ENCODE assay signal across 16 cellular contexts in the genomic region with DNA sequence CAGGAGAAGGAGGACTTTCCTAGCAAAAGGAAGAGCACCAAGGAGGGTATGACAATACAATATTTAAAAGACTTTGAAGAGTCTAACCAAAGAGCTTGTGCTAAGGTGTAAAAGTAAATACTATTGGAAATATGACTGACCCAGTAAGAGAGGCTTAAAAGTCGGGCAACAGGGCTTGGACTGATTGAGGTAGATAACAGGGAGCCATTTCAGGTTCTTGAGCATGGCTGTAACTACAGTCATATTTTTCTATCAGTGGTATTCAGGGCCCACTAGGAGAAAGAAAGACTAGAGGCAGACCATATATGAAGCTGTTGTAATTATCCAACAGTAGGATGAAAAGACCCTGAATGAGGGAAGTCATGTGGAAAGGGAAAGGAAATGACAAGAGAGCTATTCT.
DNase-seq lines count a peak whose midpoint lies in the region; ATAC-seq, FAIRE-seq and TF ChIP-seq lines count a peak whose summit lies in the region.
"Had no signal": no experiment of that assay in that cellular context is flagged by ENCODE, and none has a peak within 500 bp of the region (broad histone marks: within the 10 kb centered on the region; RNA-seq: fewer than 3 reads in every experiment).

No MANE protein-coding gene starts in this region.

- 90 to 100% methylated on average over 1 of the region's 1 CpG for WGBS in endodermal cell (ENCODE audit: insufficient coverage in 1 of 2, insufficient read length in 1 of 2), 2 experiments

- peaks cover 23% of the 10 kb centered on the region for H3K4me1 Mint-ChIP-seq in T-helper 1 cell treated with Interleukin-12 subunit alpha and Interleukin-12 subunit beta and Interleukin-4 antibody, amounts not matched to agents 30 μg/mL and 1 μg/mL, for 36 hours (ENCODE audit: low read depth)
- H3K4me1 Mint-ChIP-seq in activated T-helper 17 cell treated with anti-CD3 and anti-CD28 coated beads, Interleukin-2, amount 50 U/mL, for 72 hours = peaks cover 13% of the 10 kb centered on the region
- H3K4me1 Mint-ChIP-seq in natural killer cell (peaks cover 26 to 37% of the 10 kb centered on the region in 2 donors), endodermal cell (peaks cover 8% of the 10 kb centered on the region)

- peak overlapping the region; percentile 57 for H3K4me3 Mint-ChIP-seq in T-helper 1 cell treated with Interleukin-12 subunit alpha and Interleukin-12 subunit beta and Interleukin-4 antibody, amounts not matched to agents 30 μg/mL and 1 μg/mL, for 36 hours
- peak overlapping the region; percentile 84 for H3K4me3 Mint-ChIP-seq in activated T-helper 17 cell treated with anti-CD3 and anti-CD28 coated beads, Interleukin-2, amount 50 U/mL, for 72 hours
- H3K4me3 Mint-ChIP-seq in natural killer cell = peak overlapping the region; percentile 74
- no peak overlapping the region for H3K4me3 Mint-ChIP-seq in endodermal cell

- no peak overlapping the region for H3K27ac Mint-ChIP-seq in T-helper 1 cell treated with Interleukin-12 subunit alpha and Interleukin-12 subunit beta and Interleukin-4 antibody, amounts not matched to agents 30 μg/mL and 1 μg/mL, for 36 hours
- peak overlapping the region; percentile 87 for H3K27ac Mint-ChIP-seq in activated T-helper 17 cell treated with anti-CD3 and anti-CD28 coated beads, Interleukin-2, amount 50 U/mL, for 72 hours
- H3K27ac Mint-ChIP-seq in natural killer cell (peak overlapping the region; percentile 92 to 93), endodermal cell (no peak overlapping the region)

- ATAC-seq in GM21529 (IDR thresholded peaks at IDR 0.05; ENCODE audit: unreplicated experiment) (peak; percentile 22), natural killer cell (peak in 1 of 3 donors; percentile 4), GM21737 (IDR thresholded peaks at IDR 0.05; ENCODE audit: unreplicated experiment) (no peak)
- peak; percentile 13 for ATAC-seq in activated T-helper 17 cell treated with anti-CD3 and anti-CD28 coated beads, Interleukin-2, amount 50 U/mL, for 72 hours (replicated peaks)

- H3K4me3 ChIP-seq in endodermal cell (ENCODE audit: low read length) = no peak overlapping the region
- H3K4me3 ChIP-seq: heart left ventricle, testis had no signal

- H3K27ac ChIP-seq in endodermal cell (ENCODE audit: low read depth, low read length) = no peak overlapping the region
- H3K27ac ChIP-seq: 22Rv1, C4-2B, testis had no signal

- no peaks in the 10 kb centered on the region for H3K9me3 Mint-ChIP-seq in T-helper 1 cell treated with Interleukin-12 subunit alpha and Interleukin-12 subunit beta and Interleukin-4 antibody, amounts not matched to agents 30 μg/mL and 1 μg/mL, for 36 hours
- H3K9me3 Mint-ChIP-seq in activated T-helper 17 cell treated with anti-CD3 and anti-CD28 coated beads, Interleukin-2, amount 50 U/mL, for 72 hours = no peaks in the 10 kb centered on the region
- H3K9me3 Mint-ChIP-seq in natural killer cell (no peaks in the 10 kb centered on the region), endodermal cell (no peaks in the 10 kb centered on the region)
- H3K9me3 Mint-ChIP-seq: activated B cell treated with CpG ODN at 0.5 μM for 24 hours had no signal

- H3K9ac ChIP-seq in endodermal cell (ENCODE audit: extremely low read depth, low read length, poor library complexity, severe bottlenecking) = no peak overlapping the region

- H3K36me3 Mint-ChIP-seq in T-helper 1 cell treated with Interleukin-12 subunit alpha and Interleukin-12 subunit beta and Interleukin-4 antibody, amounts not matched to agents 30 μg/mL and 1 μg/mL, for 36 hours (ENCODE audit: low read depth) = peaks cover 8% of the 10 kb centered on the region
- peaks cover 26% of the 10 kb centered on the region for H3K36me3 Mint-ChIP-seq in activated T-helper 17 cell treated with anti-CD3 and anti-CD28 coated beads, Interleukin-2, amount 50 U/mL, for 72 hours (ENCODE audit: low read depth)
- H3K36me3 Mint-ChIP-seq in natural killer cell = peaks cover 9% of the 10 kb centered on the region
- peaks cover 12% of the 10 kb centered on the region for H3K36me3 Mint-ChIP-seq in endodermal cell (ENCODE audit: low read depth)

- H3K36me3 ChIP-seq in endodermal cell (ENCODE audit: control insufficient read depth, insufficient read depth, low read length) = peaks cover 21% of the 10 kb centered on the region

- intact Hi-C loops in natural killer cell (cut with micrococcal nuclease) = loop anchor here (2.0 kb wide), 1 partner anchor 49 kb away; no protein-coding TSS in a partner anchor

- TF ChIP-seq CTCF in natural killer cell (IDR thresholded peaks at IDR 0.05) (no peak), endodermal cell (conservative IDR thresholded peaks at IDR 0.05) (no peak)

- no peaks in the 10 kb centered on the region for H3K27me3 Mint-ChIP-seq in T-helper 1 cell treated with Interleukin-12 subunit alpha and Interleukin-12 subunit beta and Interleukin-4 antibody, amounts not matched to agents 30 μg/mL and 1 μg/mL, for 36 hours (ENCODE audit: low read depth)
- no peaks in the 10 kb centered on the region for H3K27me3 Mint-ChIP-seq in activated T-helper 17 cell treated with anti-CD3 and anti-CD28 coated beads, Interleukin-2, amount 50 U/mL, for 72 hours
- H3K27me3 Mint-ChIP-seq in natural killer cell (ENCODE audit: low read depth in 2 of 2) = no peaks in the 10 kb centered on the region
- no peaks in the 10 kb centered on the region for H3K27me3 Mint-ChIP-seq in endodermal cell (ENCODE audit: insufficient read depth)
- H3K27me3 Mint-ChIP-seq: activated B cell treated with CpG ODN at 0.5 μM for 24 hours had no signal

- H3K4me1 ChIP-seq in endodermal cell (ENCODE audit: control insufficient read depth, insufficient read depth, low read length) = no peaks in the 10 kb centered on the region

- no peak for FAIRE-seq in RCC 7860 (lab: Jason Lieb, UNC)
- FAIRE-seq: H1 had no signal

- DNase-seq in T-helper 1 cell (no peak), natural killer cell (no peak), RCC 7860 (ENCODE audit: low spot score) (no peak), endodermal cell (no peak)
- DNase-seq: heart left ventricle, NCI-H82, right cardiac atrium, testis had no signal

- H3K27me3 ChIP-seq in endodermal cell (ENCODE audit: control insufficient read depth, insufficient read depth, low read length, poor library complexity, severe bottlenecking) = no peaks in the 10 kb centered on the region
- H3K27me3 ChIP-seq: heart left ventricle, testis had no signal

- H3K9me3 ChIP-seq in endodermal cell (ENCODE audit: control insufficient read depth, low read length) = no peaks in the 10 kb centered on the region
- H3K9me3 ChIP-seq: heart left ventricle, testis had no signal

Comparison
In these comparisons a context has a peak if more than half of its experiments do, and no peak if none do; other contexts are left out.
1. H3K27ac Mint-ChIP-seq: peak in activated T-helper 17 cell treated with anti-CD3 and anti-CD28 coated beads, Interleukin-2, amount 50 U/mL, for 72 hours (single experiment) and natural killer cell (2 of 2); none in T-helper 1 cell treated with Interleukin-12 subunit alpha and Interleukin-12 subunit beta and Interleukin-4 antibody, amounts not matched to agents 30 μg/mL and 1 μg/mL, for 36 hours (single experiment) and endodermal cell (single experiment).